ENCODE assay signal across 1 cellular context in genomic region chr17:50277357-50277754, GRCh38.
TF ChIP-seq lines count a peak whose summit lies in the region.

No MANE protein-coding gene starts in this region.

TF ChIP-seq in GM23338, 12 proteins besides CTCF, POLR2A, EP300 and RAD21 (continued from another document):
- TF ChIP-seq, protein P1, sequence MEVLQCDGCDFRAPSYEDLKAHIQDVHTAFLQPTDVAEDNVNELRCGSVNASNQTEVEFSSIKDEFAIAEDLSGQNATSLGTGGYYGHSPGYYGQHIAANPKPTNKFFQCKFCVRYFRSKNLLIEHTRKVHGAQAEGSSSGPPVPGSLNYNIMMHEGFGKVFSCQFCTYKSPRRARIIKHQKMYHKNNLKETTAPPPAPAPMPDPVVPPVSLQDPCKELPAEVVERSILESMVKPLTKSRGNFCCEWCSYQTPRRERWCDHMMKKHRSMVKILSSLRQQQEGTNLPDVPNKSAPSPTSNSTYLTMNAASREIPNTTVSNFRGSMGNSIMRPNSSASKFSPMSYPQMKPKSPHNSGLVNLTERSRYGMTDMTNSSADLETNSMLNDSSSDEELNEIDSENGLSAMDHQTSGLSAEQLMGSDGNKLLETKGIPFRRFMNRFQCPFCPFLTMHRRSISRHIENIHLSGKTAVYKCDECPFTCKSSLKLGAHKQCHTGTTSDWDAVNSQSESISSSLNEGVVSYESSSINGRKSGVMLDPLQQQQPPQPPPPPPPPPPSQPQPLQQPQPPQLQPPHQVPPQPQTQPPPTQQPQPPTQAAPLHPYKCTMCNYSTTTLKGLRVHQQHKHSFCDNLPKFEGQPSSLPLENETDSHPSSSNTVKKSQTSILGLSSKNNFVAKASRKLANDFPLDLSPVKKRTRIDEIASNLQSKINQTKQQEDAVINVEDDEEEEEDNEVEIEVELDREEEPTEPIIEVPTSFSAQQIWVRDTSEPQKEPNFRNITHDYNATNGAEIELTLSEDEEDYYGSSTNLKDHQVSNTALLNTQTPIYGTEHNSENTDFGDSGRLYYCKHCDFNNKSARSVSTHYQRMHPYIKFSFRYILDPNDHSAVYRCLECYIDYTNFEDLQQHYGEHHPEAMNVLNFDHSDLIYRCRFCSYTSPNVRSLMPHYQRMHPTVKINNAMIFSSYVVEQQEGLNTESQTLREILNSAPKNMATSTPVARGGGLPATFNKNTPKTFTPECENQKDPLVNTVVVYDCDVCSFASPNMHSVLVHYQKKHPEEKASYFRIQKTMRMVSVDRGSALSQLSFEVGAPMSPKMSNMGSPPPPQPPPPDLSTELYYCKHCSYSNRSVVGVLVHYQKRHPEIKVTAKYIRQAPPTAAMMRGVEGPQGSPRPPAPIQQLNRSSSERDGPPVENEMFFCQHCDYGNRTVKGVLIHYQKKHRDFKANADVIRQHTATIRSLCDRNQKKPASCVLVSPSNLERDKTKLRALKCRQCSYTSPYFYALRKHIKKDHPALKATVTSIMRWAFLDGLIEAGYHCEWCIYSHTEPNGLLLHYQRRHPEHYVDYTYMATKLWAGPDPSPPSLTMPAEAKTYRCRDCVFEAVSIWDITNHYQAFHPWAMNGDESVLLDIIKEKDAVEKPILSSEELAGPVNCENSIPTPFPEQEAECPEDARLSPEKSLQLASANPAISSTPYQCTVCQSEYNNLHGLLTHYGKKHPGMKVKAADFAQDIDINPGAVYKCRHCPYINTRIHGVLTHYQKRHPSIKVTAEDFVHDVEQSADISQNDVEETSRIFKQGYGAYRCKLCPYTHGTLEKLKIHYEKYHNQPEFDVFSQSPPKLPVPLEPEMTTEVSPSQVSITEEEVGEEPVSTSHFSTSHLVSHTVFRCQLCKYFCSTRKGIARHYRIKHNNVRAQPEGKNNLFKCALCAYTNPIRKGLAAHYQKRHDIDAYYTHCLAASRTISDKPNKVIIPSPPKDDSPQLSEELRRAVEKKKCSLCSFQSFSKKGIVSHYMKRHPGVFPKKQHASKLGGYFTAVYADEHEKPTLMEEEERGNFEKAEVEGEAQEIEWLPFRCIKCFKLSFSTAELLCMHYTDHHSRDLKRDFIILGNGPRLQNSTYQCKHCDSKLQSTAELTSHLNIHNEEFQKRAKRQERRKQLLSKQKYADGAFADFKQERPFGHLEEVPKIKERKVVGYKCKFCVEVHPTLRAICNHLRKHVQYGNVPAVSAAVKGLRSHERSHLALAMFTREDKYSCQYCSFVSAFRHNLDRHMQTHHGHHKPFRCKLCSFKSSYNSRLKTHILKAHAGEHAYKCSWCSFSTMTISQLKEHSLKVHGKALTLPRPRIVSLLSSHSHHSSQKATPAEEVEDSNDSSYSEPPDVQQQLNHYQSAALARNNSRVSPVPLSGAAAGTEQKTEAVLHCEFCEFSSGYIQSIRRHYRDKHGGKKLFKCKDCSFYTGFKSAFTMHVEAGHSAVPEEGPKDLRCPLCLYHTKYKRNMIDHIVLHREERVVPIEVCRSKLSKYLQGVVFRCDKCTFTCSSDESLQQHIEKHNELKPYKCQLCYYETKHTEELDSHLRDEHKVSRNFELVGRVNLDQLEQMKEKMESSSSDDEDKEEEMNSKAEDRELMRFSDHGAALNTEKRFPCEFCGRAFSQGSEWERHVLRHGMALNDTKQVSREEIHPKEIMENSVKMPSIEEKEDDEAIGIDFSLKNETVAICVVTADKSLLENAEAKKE (CRISPR knock-in tag; IDR thresholded peaks at IDR 0.05), result no peak
- TF ChIP-seq NANOG (IDR thresholded peaks at IDR 0.05; ENCODE audit: borderline replicate concordance) (no peak), EZH2 (IDR thresholded peaks at IDR 0.05; ENCODE audit: low read depth, unreplicated experiment) (no peak)
